In the genomic region with DNA sequence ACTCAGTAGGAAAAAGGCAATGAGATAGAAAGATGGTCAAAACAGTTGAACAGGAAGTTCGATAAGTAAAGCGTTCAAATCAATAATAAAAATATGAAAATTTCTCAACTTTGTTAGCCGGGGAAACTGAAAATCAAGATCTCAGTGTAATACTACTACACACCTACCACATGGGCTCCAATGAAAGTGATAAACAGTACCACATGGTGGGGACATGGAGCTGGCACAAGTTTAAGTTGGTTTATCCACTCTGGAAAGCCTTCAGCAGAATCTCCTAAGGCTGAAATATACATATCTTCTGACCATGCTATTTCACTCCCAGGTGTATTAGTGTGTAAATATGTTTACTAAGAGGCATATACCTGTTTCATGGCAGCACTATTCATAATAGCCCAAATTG, we compare ENCODE assay signal across 1 cellular context.
TF ChIP-seq lines count a peak whose summit lies in the region.

No MANE protein-coding gene starts in this region.

TF ChIP-seq in endothelial cell of umbilical vein, 7 proteins besides CTCF, POLR2A, EP300 and RAD21:
- TF ChIP-seq GATA2 (IDR thresholded peaks at IDR 0.05; ENCODE audit: insufficient read depth, insufficient read length, low read depth, low read length) (no peak), FOS (IDR thresholded peaks at IDR 0.05; ENCODE audit: borderline replicate concordance, insufficient read depth, low read length) (no peak), JUN (IDR thresholded peaks at IDR 0.05; ENCODE audit: borderline replicate concordance, insufficient read depth, insufficient read length, low read depth) (no peak), POLR2AphosphoS5 (IDR thresholded peaks at IDR 0.05; ENCODE audit: insufficient read depth, low read depth, low read length) (no peak), MYC (IDR thresholded peaks at IDR 0.05; ENCODE audit: low read depth, low read length) (no peak), EZH2 (IDR thresholded peaks at IDR 0.05; ENCODE audit: borderline replicate concordance, low read depth, low read length, severe bottlenecking) (no peak)
- TF ChIP-seq, protein P1, sequence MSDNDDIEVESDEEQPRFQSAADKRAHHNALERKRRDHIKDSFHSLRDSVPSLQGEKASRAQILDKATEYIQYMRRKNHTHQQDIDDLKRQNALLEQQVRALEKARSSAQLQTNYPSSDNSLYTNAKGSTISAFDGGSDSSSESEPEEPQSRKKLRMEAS (IDR thresholded peaks at IDR 0.05; ENCODE audit: insufficient read depth, insufficient read length) = no peak
